5 cellular contexts compared by ENCODE assay signal in genomic region chr11:1242751-1243150, GRCh38. TPM values are rescaled to one million over a fixed set of nuclear protein-coding genes. Genes with fewer than 3 reads are reported as not detected.
"Had no signal": no experiment of that assay in that cellular context is flagged by ENCODE, and none has a peak within 500 bp of the region (broad histone marks: within the 10 kb centered on the region; RNA-seq: fewer than 3 reads in every experiment).

No MANE protein-coding gene starts in this region.

RNA-seq across cellular contexts. Expression of gene MUC5B, which starts 19.9 kb away (rescaled TPM):
- total RNA-seq: Right ventricle myocardium superior, RPMI7951, SJCRH30, SJSA1 had no signal
- polyA plus RNA-seq: SK-N-SH had no signal
